In genomic region chr3:101070260-101071121, GRCh38 we compare ENCODE assay signal across 8 cellular contexts.
DNase-seq lines count a peak whose midpoint lies in the region; ATAC-seq, FAIRE-seq and TF ChIP-seq lines count a peak whose summit lies in the region.

No MANE protein-coding gene starts in this region.

- no peak for TF ChIP-seq POLR2A in IMR-90 (IDR thresholded peaks at IDR 0.05; ENCODE audit: low read depth, low read length)

- peak; percentile 94 for TF ChIP-seq CTCF in C4-2B (conservative IDR thresholded peaks at IDR 0.05)
- peak; percentile 39 for TF ChIP-seq CTCF in IMR-90 (conservative IDR thresholded peaks at IDR 0.05; ENCODE audit: low read depth, low read length)
- TF ChIP-seq CTCF in astrocyte of the cerebellum (IDR thresholded peaks at IDR 0.05; ENCODE audit: low read depth, low read length, missing control alignments) = peak; percentile 44
- peak; percentile 57 to 86 (median 83) for TF ChIP-seq CTCF in keratinocyte (optimal IDR thresholded peaks at IDR 0.05 in 1 of 3, IDR thresholded peaks at IDR 0.05 in 1 of 3, conservative IDR thresholded peaks at IDR 0.05 in 1 of 3; ENCODE audit: extremely low read depth in 1 of 3, insufficient read depth in 2 of 3, low read length in 3 of 3)

- H4K20me1 ChIP-seq in IMR-90 (ENCODE audit: insufficient read depth, low read length) = no peaks in the 10 kb centered on the region
- no peaks in the 10 kb centered on the region for H4K20me1 ChIP-seq in keratinocyte (ENCODE audit: control insufficient read depth, extremely low read depth, insufficient read depth, low read length)

- peaks cover 15% of the 10 kb centered on the region for H3K4me1 ChIP-seq in IMR-90 (ENCODE audit: control insufficient read depth, insufficient read depth, low read length)
- H3K4me1 ChIP-seq in keratinocyte (ENCODE audit: control insufficient read depth, extremely low read depth, insufficient read depth, low read length) = peaks cover 21% of the 10 kb centered on the region

- peak overlapping the region; percentile 75 for H2BK20ac ChIP-seq in IMR-90 (ENCODE audit: low read depth, low read length)

- 0 out of 2 replicates have a peak overlapping the region, but pooled peaks have one; percentile 24 for H2AK5ac ChIP-seq in IMR-90 (ENCODE audit: low read depth, low read length)

- peak overlapping the region; percentile 78 for H2BK120ac ChIP-seq in IMR-90 (ENCODE audit: low read depth, low read length)

- peak overlapping the region; percentile 83; the same call in 1 of the 2 replicates for H3K14ac ChIP-seq in IMR-90 (replicated peaks; ENCODE audit: low read depth, low read length)

- H3K9me3 ChIP-seq in IMR-90 (ENCODE audit: control insufficient read depth, insufficient read depth, low read length) (peaks cover 2% of the 10 kb centered on the region; the same call in 1 of the 2 replicates), keratinocyte (ENCODE audit: control insufficient read depth, low read depth, low read length) (no peaks in the 10 kb centered on the region)

- H3K36me3 ChIP-seq in IMR-90 (ENCODE audit: control insufficient read depth, insufficient read depth, low read length) (no peaks in the 10 kb centered on the region), keratinocyte (ENCODE audit: control insufficient read depth in 2 of 2, extremely low read depth in 1 of 2, insufficient read depth in 2 of 2, low read length in 2 of 2) (no peaks in the 10 kb centered on the region)

- POLR2A ChIA-PET in IMR-90 (lab: Charles Lee; ENCODE audit: unreplicated experiment) = no interaction called here

- WGBS in IMR-90 (ENCODE audit: extremely low coverage in 2 of 2, insufficient read length in 1 of 2), 2 experiments = 26% methylated on average over 3 of the region's 5 CpGs; no CpG with 5 or more reads in 1 of the 2 experiments

- H3K27ac ChIP-seq in C4-2B (no peak overlapping the region), IMR-90 (ENCODE audit: insufficient read depth, low read length) (0 out of 2 replicates have a peak overlapping the region, but pooled peaks have one; percentile 5), keratinocyte (ENCODE audit: control insufficient read depth, insufficient read depth, low read length) (no peak overlapping the region)

- no peak overlapping the region for H3K56ac ChIP-seq in IMR-90 (ENCODE audit: extremely low read depth, insufficient read depth, low read length)

- peak overlapping the region; percentile 76; the same call in 1 of the 2 replicates for H4K5ac ChIP-seq in IMR-90 (ENCODE audit: low read depth, low read length)

- no peaks in the 10 kb centered on the region for H3K79me2 ChIP-seq in keratinocyte (ENCODE audit: control insufficient read depth, insufficient read depth, low read length)

- in situ Hi-C loops in IMR-90 (cut with MboI; ENCODE audit: low sequenced_read_pairs) (no loop called here), astrocyte of the cerebellum (cut with HindIII; ENCODE audit: low sequenced_read_pairs) (no loop called here)

- DNase-seq in GM19238 (ENCODE audit: insufficient read length, low spot score) (peak; percentile 7), IMR-90 (no peak), T-helper 2 cell (peak; percentile 20 to 63 (median 27)), astrocyte of the cerebellum (ENCODE audit: low read depth) (no peak), keratinocyte (ENCODE audit: low read depth, low spot score) (peak; percentile 25), GF-D8 (lab: John Stamatoyannopoulos, UW) (no peak)
- DNase-seq in stimulated activated CD8-positive, alpha-beta memory T cell treated with anti-CD3 and anti-CD28 coated beads, Interleukin-12 subunit alpha, Interleukin-12 subunit beta, amount 100 ng/mL, for 1 hour (ENCODE audit: low read depth) = peak; percentile 3

- peaks cover 6% of the 10 kb centered on the region; the same call in 1 of the 2 replicates for H3K9me1 ChIP-seq in IMR-90 (ENCODE audit: insufficient read depth, low read length)
- H3K9me1 ChIP-seq in keratinocyte (ENCODE audit: control insufficient read depth, extremely low read depth, insufficient read depth, low read length) = no peaks in the 10 kb centered on the region

- H4K8ac ChIP-seq in IMR-90 (ENCODE audit: low read depth in 2 of 2, low read length in 2 of 2) = peak overlapping the region; percentile 8 to 49; a peak in 3 of 4 replicates

- H3K79me1 ChIP-seq in IMR-90 (ENCODE audit: low read depth in 1 of 2, low read length in 2 of 2) = no peaks in the 10 kb centered on the region

- H2BK5ac ChIP-seq in IMR-90 (ENCODE audit: low read depth, low read length, poor library complexity, severe bottlenecking) = peak overlapping the region; percentile 65

- no peak overlapping the region for H3K23ac ChIP-seq in IMR-90 (ENCODE audit: low read depth, low read length)

- no peak for ATAC-seq in IMR-90 (ENCODE audit: low read depth)

- peak overlapping the region; percentile 36 for H3K4ac ChIP-seq in IMR-90 (ENCODE audit: low read depth, low read length)

- H4K91ac ChIP-seq in IMR-90 (ENCODE audit: insufficient read depth, low read depth, low read length) = peak overlapping the region; percentile 60

- H3K4me2 ChIP-seq in IMR-90 (ENCODE audit: low read depth, low read length) (peak overlapping the region; percentile 9), keratinocyte (ENCODE audit: control insufficient read depth, extremely low read depth, insufficient read depth, low read depth, low read length) (no peak overlapping the region)

- peak; percentile 37 for TF ChIP-seq RAD21 in IMR-90 (IDR thresholded peaks at IDR 0.05; ENCODE audit: low read length)

- no peaks in the 10 kb centered on the region for H3K27me3 ChIP-seq in IMR-90 (ENCODE audit: control insufficient read depth, insufficient read depth, low read length)
- H3K27me3 ChIP-seq in keratinocyte (ENCODE audit: control insufficient read depth, extremely low read depth, insufficient read depth, low read length) = no peaks in the 10 kb centered on the region

- CTCF ChIA-PET in IMR-90 (lab: Yijun Ruan, JAX) = interaction anchor here (0.6 to 1.3 kb wide), 4 partner anchors 10 to 177 kb away, joined by 3 to 6 read pairs (median 3); no protein-coding TSS in a partner anchor

- dilution Hi-C loops in IMR-90 (cut with HindIII; ENCODE audit: low sequenced_read_pairs, unreplicated experiment) (no loop called here), keratinocyte (cut with MboI; ENCODE audit: extremely low pct_ligation_motif_present, low sequenced_read_pairs) (no loop called here)

- H2AFZ ChIP-seq in IMR-90 (replicated peaks; ENCODE audit: low read length, poor library complexity) (peak overlapping the region; percentile 73), keratinocyte (ENCODE audit: control insufficient read depth, low read length) (peak overlapping the region; percentile 52)

- FAIRE-seq in keratinocyte (lab: Jason Lieb, UNC) = no peak

- H3K9ac ChIP-seq in IMR-90 (ENCODE audit: low read depth, low read length) (no peak overlapping the region), keratinocyte (ENCODE audit: control insufficient read depth, extremely low read depth, insufficient read depth, low read length) (no peak overlapping the region)

- H3K18ac ChIP-seq in IMR-90 (ENCODE audit: low read depth, low read length) = peak overlapping the region; percentile 29

- no peak overlapping the region for H2AK9ac ChIP-seq in IMR-90 (replicated peaks; ENCODE audit: low read depth, low read length, poor library complexity)

- peak overlapping the region; percentile 73 for H2BK15ac ChIP-seq in IMR-90 (ENCODE audit: low read depth, low read length)

- no TSS peak for BruUV-seq in IMR-90 (replicated peaks; lab: Mats Ljungman, UMichigan)

- no peak overlapping the region for H3K4me3 ChIP-seq in IMR-90 (ENCODE audit: insufficient read depth, low read depth, low read length)
- H3K4me3 ChIP-seq in astrocyte of the cerebellum (ENCODE audit: low read depth, low read length) = no peak overlapping the region
- no peak overlapping the region for H3K4me3 ChIP-seq in keratinocyte (ENCODE audit: control insufficient read depth in 2 of 3, extremely low read depth in 1 of 3, insufficient read depth in 2 of 3, low read depth in 1 of 3, low read length in 3 of 3)

- intact Hi-C loops in IMR-90 (cut with micrococcal nuclease) = loop anchor here (5.0 kb wide), 1 partner anchor 127 kb away; no protein-coding TSS in a partner anchor

TF ChIP-seq in IMR-90, 13 proteins besides CTCF, POLR2A, EP300 and RAD21:
- TF ChIP-seq CHD1 (IDR thresholded peaks at IDR 0.05; ENCODE audit: low read depth, low read length) (no peak), CEBPB (IDR thresholded peaks at IDR 0.05; ENCODE audit: low read depth, low read length) (no peak), SMC3 (IDR thresholded peaks at IDR 0.05; ENCODE audit: low read depth, low read length) (peak; percentile 21; the same call in 1 of the 2 replicates), MAFK (IDR thresholded peaks at IDR 0.05; ENCODE audit: low read depth, low read length) (no peak), RCOR1 (IDR thresholded peaks at IDR 0.05; ENCODE audit: insufficient replicate concordance, low read length) (no peak), MXI1 (IDR thresholded peaks at IDR 0.05; ENCODE audit: borderline replicate concordance, low read depth, low read length) (no peak), RFX5 (IDR thresholded peaks at IDR 0.05; ENCODE audit: low read depth, low read length) (no peak), MAZ (IDR thresholded peaks at IDR 0.05; ENCODE audit: borderline replicate concordance, low read depth, low read length) (no peak)

Comparison
In these comparisons a context has a peak if more than half of its experiments do, and no peak if none do; other contexts are left out.
1. CTCF ChIP-seq: peak in every context shown above with its lines; median percentile 94 in C4-2B; 83 in keratinocyte; 44 in astrocyte of the cerebellum; 39 in IMR-90.
2. DNase-seq: peak in GM19238 (single experiment), T-helper 2 cell (5 of 5), keratinocyte (single experiment) and stimulated activated CD8-positive, alpha-beta memory T cell treated with anti-CD3 and anti-CD28 coated beads, Interleukin-12 subunit alpha, Interleukin-12 subunit beta, amount 100 ng/mL, for 1 hour (single experiment); none in IMR-90 (single experiment), astrocyte of the cerebellum (single experiment) and GF-D8 (single experiment).